7 cellular contexts compared by ENCODE assay signal in the genomic region with DNA sequence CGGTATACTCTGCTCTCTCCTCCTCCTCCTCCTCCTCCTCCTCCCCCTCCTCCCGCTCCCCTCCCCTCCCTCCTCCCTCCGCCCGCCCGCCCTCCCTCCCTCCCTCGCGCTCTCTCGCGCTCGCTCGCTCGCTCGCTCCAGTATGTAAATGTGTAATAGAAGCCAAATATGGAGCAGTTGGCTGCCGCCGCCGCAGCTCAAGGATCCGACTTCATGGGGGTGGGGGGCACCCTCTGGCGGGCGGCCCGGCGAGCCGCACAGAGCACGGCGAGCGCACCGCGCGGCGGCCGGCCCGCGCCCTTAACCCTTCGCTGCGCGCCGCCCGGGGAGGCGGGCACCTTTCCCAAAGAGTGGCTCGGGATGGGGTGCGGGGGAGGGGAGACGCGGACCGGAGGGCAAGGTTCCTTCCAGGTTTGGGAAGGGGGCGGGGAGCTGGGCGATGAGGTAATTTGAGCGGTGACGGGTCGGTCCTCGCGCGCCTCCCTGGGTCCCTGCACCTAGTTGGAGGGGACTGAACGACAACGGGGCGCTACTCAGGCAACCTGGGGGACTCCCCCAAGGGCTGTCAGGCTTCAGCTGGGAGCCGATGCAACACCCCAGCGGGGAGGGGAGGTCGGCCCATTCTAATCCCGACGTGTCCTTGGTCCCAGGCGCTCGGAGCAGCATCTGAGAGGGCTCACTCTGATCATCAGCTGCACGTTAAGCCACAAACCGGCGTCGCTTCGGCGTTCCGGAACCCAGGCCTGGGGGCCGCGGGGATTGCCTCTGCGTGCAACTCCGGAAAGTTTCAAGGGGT. TPM values are rescaled to one million over a fixed set of nuclear protein-coding genes. Genes with fewer than 3 reads are reported as not detected.
A peak's percentile ranks its signal among the peaks of the same experiment; 100 is the strongest.
DNase-seq lines count a peak whose midpoint lies in the region; ATAC-seq, FAIRE-seq and TF ChIP-seq lines count a peak whose summit lies in the region.

No MANE protein-coding gene starts in this region.

- no peak for FAIRE-seq in kidney (lab: Jason Lieb, UNC)

- H3K27ac ChIP-seq in caudate nucleus (ENCODE audit: low read depth, low read length) = peak overlapping the region; percentile 91
- H3K27ac ChIP-seq in kidney (ENCODE audit: low read depth in 2 of 2, low read length in 2 of 2) = peak overlapping the region; percentile 89 to 95

- peak; percentile 36 for ATAC-seq in HG02610 (IDR thresholded peaks at IDR 0.05; ENCODE audit: unreplicated experiment)

- TF ChIP-seq CTCF in GM13977 (IDR thresholded peaks at IDR 0.05; ENCODE audit: extremely low read depth, insufficient read depth, missing control alignments) (peak; percentile 59), kidney (IDR thresholded peaks at IDR 0.05; ENCODE audit: borderline replicate concordance, extremely low read depth, insufficient read depth) (peak; percentile 28)

- peak overlapping the region; percentile 83 to 90 for H3K9ac ChIP-seq in kidney (ENCODE audit: low read length in 2 of 2)

- no peaks in the 10 kb centered on the region for H3K36me3 ChIP-seq in kidney (ENCODE audit: control insufficient read depth in 1 of 2, insufficient read depth in 2 of 2, low read length in 2 of 2)

- intact Hi-C loops in kidney (cut with DNase I) = loop anchor here (10.0 kb wide), 2 partner anchors 247 to 427 kb away; no protein-coding TSS in a partner anchor

- DNase-seq in GM13977 (ENCODE audit: low spot score) = peak; percentile 87
- peak; percentile 76 for DNase-seq in NCI-H1436 (lab: John Stamatoyannopoulos, UW)
- peak; percentile 67 to 74 (median 68) for DNase-seq in activated CD4-positive, CD25-positive, alpha-beta regulatory T cell (lab: John Stamatoyannopoulos, UW)
- peak in 57 of 61 donors; percentile 40 to 91 (median 77) for DNase-seq in caudate nucleus (lab: John Stamatoyannopoulos, UW)
- peak; percentile 95 for DNase-seq in kidney
- DNase-seq in stimulated activated CD4-positive, alpha-beta T cell treated with anti-CD3 and anti-CD28 coated beads, Interleukin-15, amount 100 ng/mL, for 1 hour (ENCODE audit: low read depth in 1 of 2, low spot score in 1 of 2) = peak; percentile 71

- H3K4me3 ChIP-seq in kidney (ENCODE audit: low read length in 2 of 2) = peak overlapping the region; percentile 84 to 89

- peaks cover 6 to 19% of the 10 kb centered on the region in 2 donors for H3K4me1 ChIP-seq in kidney (ENCODE audit: control insufficient read depth in 1 of 2, insufficient read depth in 1 of 2, low read depth in 1 of 2, low read length in 2 of 2)

- in situ Hi-C loops in GM13977 (cut with MboI; ENCODE audit: low pct_unique_long_range_greater_than_20kb, low sequenced_read_pairs, unreplicated experiment) = loop anchor here (10.0 kb wide), 3 partner anchors 247 to 427 kb away; no protein-coding TSS in a partner anchor

- no peaks in the 10 kb centered on the region for H3K9me3 ChIP-seq in kidney (ENCODE audit: control insufficient read depth in 1 of 2, low read length in 2 of 2)

RNA-seq across cellular contexts. Expression of gene ATXN1, which starts 0.4 kb away (rescaled TPM):
- 58.2 TPM for total RNA-seq in kidney
- polyA plus RNA-seq in kidney (ENCODE audit: insufficient read depth, low read depth, low replicate concordance) = 4.2 TPM

Comparison
In these comparisons a context has a peak if more than half of its experiments do, and no peak if none do; other contexts are left out.
1. Peak in every context shown above with its lines: DNase-seq, ATAC-seq, H3K4me3 ChIP-seq and H3K27ac ChIP-seq.